In the genomic region with DNA sequence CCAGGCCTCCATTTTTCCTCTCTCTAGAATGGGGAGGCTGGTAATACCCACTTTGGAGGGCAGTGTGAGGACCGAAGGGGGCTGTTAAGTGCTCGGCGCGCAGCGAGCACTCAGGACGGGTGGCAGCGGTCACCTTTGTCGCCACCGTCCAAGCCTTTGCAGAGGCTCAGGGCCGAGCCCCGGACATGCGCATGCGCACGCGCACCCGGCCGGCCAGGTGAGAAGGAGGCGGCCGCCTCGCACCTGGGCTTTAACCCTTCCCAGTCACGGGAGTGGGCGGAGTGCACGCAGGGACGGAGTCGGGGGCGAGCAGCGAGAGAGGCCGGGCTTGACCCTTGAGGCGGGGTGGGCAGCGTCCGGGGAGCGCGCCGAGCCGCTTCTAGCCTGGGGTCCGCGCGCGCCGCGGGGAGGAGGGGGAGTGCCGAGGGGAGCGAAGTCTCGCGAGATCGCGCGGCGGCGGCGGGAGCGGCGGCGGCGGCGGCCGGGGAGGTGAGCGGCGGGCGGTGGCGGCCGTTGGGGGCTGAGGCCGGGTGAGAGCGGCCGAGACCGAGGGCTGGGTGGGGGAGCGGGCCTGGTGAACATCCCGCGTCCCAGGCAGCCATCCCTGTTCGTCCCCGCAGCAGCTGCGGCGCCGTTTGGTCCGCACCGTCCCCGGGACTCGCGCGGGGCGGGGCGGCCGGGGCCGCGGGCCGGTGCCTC, we compare ENCODE assay signal across 1 cellular context.
TF ChIP-seq lines count a peak whose summit lies in the region.

A gene with protein sequence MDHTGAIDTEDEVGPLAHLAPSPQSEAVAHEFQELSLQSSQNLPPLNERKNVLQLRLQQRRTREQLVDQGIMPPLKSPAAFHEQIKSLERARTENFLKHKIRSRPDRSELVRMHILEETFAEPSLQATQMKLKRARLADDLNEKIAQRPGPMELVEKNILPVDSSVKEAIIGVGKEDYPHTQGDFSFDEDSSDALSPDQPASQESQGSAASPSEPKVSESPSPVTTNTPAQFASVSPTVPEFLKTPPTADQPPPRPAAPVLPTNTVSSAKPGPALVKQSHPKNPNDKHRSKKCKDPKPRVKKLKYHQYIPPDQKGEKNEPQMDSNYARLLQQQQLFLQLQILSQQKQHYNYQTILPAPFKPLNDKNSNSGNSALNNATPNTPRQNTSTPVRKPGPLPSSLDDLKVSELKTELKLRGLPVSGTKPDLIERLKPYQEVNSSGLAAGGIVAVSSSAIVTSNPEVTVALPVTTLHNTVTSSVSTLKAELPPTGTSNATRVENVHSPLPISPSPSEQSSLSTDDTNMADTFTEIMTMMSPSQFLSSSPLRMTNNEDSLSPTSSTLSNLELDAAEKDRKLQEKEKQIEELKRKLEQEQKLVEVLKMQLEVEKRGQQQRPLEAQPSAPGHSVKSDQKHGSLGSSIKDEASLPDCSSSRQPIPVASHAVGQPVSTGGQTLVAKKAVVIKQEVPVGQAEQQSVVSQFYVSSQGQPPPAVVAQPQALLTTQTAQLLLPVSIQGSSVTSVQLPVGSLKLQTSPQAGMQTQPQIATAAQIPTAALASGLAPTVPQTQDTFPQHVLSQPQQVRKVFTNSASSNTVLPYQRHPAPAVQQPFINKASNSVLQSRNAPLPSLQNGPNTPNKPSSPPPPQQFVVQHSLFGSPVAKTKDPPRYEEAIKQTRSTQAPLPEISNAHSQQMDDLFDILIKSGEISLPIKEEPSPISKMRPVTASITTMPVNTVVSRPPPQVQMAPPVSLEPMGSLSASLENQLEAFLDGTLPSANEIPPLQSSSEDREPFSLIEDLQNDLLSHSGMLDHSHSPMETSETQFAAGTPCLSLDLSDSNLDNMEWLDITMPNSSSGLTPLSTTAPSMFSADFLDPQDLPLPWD (plus strand): TSS at position 443 of the 699 bp plus-strand sequence. CDS start 69,288 bp downstream, outside the sequence.

TF ChIP-seq in HepG2, 621 proteins besides CTCF, POLR2A, EP300 and RAD21 (continued from another document and continues in another):
- TF ChIP-seq, protein P1, sequence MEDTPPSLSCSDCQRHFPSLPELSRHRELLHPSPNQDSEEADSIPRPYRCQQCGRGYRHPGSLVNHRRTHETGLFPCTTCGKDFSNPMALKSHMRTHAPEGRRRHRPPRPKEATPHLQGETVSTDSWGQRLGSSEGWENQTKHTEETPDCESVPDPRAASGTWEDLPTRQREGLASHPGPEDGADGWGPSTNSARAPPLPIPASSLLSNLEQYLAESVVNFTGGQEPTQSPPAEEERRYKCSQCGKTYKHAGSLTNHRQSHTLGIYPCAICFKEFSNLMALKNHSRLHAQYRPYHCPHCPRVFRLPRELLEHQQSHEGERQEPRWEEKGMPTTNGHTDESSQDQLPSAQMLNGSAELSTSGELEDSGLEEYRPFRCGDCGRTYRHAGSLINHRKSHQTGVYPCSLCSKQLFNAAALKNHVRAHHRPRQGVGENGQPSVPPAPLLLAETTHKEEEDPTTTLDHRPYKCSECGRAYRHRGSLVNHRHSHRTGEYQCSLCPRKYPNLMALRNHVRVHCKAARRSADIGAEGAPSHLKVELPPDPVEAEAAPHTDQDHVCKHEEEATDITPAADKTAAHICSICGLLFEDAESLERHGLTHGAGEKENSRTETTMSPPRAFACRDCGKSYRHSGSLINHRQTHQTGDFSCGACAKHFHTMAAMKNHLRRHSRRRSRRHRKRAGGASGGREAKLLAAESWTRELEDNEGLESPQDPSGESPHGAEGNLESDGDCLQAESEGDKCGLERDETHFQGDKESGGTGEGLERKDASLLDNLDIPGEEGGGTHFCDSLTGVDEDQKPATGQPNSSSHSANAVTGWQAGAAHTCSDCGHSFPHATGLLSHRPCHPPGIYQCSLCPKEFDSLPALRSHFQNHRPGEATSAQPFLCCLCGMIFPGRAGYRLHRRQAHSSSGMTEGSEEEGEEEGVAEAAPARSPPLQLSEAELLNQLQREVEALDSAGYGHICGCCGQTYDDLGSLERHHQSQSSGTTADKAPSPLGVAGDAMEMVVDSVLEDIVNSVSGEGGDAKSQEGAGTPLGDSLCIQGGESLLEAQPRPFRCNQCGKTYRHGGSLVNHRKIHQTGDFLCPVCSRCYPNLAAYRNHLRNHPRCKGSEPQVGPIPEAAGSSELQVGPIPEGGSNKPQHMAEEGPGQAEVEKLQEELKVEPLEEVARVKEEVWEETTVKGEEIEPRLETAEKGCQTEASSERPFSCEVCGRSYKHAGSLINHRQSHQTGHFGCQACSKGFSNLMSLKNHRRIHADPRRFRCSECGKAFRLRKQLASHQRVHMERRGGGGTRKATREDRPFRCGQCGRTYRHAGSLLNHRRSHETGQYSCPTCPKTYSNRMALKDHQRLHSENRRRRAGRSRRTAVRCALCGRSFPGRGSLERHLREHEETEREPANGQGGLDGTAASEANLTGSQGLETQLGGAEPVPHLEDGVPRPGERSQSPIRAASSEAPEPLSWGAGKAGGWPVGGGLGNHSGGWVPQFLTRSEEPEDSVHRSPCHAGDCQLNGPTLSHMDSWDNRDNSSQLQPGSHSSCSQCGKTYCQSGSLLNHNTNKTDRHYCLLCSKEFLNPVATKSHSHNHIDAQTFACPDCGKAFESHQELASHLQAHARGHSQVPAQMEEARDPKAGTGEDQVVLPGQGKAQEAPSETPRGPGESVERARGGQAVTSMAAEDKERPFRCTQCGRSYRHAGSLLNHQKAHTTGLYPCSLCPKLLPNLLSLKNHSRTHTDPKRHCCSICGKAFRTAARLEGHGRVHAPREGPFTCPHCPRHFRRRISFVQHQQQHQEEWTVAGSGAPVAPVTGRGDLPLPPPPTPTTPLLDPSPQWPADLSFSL (CRISPR knock-in tag; IDR thresholded peaks at IDR 0.05): no peak
- TF ChIP-seq NFIB (CRISPR knock-in tag; IDR thresholded peaks at IDR 0.05; ENCODE audit: borderline replicate concordance): no peak
- TF ChIP-seq, protein P2, sequence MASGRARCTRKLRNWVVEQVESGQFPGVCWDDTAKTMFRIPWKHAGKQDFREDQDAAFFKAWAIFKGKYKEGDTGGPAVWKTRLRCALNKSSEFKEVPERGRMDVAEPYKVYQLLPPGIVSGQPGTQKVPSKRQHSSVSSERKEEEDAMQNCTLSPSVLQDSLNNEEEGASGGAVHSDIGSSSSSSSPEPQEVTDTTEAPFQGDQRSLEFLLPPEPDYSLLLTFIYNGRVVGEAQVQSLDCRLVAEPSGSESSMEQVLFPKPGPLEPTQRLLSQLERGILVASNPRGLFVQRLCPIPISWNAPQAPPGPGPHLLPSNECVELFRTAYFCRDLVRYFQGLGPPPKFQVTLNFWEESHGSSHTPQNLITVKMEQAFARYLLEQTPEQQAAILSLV (CRISPR knock-in tag; IDR thresholded peaks at IDR 0.05; ENCODE audit: borderline replicate concordance): peak; percentile 92; the same call in 1 of the 2 replicates
- TF ChIP-seq ZNF7 (CRISPR knock-in tag; IDR thresholded peaks at IDR 0.05): no peak
- 0 out of 2 replicates have a peak, but pooled peaks have one; percentile 85 for TF ChIP-seq ZNF570 (CRISPR knock-in tag; IDR thresholded peaks at IDR 0.05; ENCODE audit: borderline replicate concordance)
- no peak for TF ChIP-seq SNRNP70 (IDR thresholded peaks at IDR 0.05; ENCODE audit: low read depth, low read length)
- TF ChIP-seq RBM39 (IDR thresholded peaks at IDR 0.05; ENCODE audit: low read depth, low read length, poor library complexity, severe bottlenecking): peak; percentile 47
- no peak for TF ChIP-seq ZMYM2 (CRISPR knock-in tag; IDR thresholded peaks at IDR 0.05)
- TF ChIP-seq, protein P3, sequence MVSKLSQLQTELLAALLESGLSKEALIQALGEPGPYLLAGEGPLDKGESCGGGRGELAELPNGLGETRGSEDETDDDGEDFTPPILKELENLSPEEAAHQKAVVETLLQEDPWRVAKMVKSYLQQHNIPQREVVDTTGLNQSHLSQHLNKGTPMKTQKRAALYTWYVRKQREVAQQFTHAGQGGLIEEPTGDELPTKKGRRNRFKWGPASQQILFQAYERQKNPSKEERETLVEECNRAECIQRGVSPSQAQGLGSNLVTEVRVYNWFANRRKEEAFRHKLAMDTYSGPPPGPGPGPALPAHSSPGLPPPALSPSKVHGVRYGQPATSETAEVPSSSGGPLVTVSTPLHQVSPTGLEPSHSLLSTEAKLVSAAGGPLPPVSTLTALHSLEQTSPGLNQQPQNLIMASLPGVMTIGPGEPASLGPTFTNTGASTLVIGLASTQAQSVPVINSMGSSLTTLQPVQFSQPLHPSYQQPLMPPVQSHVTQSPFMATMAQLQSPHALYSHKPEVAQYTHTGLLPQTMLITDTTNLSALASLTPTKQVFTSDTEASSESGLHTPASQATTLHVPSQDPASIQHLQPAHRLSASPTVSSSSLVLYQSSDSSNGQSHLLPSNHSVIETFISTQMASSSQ (IDR thresholded peaks at IDR 0.05; ENCODE audit: low read depth): no peak
- TF ChIP-seq, protein P3 (CRISPR knock-in tag; IDR thresholded peaks at IDR 0.05; ENCODE audit: borderline replicate concordance): peak; percentile 75; the same call in 1 of the 2 replicates
- TF ChIP-seq, protein P4, sequence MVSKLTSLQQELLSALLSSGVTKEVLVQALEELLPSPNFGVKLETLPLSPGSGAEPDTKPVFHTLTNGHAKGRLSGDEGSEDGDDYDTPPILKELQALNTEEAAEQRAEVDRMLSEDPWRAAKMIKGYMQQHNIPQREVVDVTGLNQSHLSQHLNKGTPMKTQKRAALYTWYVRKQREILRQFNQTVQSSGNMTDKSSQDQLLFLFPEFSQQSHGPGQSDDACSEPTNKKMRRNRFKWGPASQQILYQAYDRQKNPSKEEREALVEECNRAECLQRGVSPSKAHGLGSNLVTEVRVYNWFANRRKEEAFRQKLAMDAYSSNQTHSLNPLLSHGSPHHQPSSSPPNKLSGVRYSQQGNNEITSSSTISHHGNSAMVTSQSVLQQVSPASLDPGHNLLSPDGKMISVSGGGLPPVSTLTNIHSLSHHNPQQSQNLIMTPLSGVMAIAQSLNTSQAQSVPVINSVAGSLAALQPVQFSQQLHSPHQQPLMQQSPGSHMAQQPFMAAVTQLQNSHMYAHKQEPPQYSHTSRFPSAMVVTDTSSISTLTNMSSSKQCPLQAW (CRISPR knock-in tag; IDR thresholded peaks at IDR 0.05): peak; percentile 77; the same call in 1 of the 2 replicates
- TF ChIP-seq ZNF891 (CRISPR knock-in tag; IDR thresholded peaks at IDR 0.05): no peak; the same call in 1 of the 2 replicates
- TF ChIP-seq TAF15 (IDR thresholded peaks at IDR 0.05; ENCODE audit: low read depth, low read length, poor library complexity, severe bottlenecking): no peak
- TF ChIP-seq, protein P5, sequence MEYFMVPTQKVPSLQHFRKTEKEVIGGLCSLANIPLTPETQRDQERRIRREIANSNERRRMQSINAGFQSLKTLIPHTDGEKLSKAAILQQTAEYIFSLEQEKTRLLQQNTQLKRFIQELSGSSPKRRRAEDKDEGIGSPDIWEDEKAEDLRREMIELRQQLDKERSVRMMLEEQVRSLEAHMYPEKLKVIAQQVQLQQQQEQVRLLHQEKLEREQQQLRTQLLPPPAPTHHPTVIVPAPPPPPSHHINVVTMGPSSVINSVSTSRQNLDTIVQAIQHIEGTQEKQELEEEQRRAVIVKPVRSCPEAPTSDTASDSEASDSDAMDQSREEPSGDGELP (IDR thresholded peaks at IDR 0.05; ENCODE audit: borderline replicate concordance, low read depth): peak; percentile 93
- no peak for TF ChIP-seq ZKSCAN1 (IDR thresholded peaks at IDR 0.05; ENCODE audit: low read length)
- TF ChIP-seq ZKSCAN5 (CRISPR knock-in tag; IDR thresholded peaks at IDR 0.05): peak; percentile 15
- TF ChIP-seq, protein P6, sequence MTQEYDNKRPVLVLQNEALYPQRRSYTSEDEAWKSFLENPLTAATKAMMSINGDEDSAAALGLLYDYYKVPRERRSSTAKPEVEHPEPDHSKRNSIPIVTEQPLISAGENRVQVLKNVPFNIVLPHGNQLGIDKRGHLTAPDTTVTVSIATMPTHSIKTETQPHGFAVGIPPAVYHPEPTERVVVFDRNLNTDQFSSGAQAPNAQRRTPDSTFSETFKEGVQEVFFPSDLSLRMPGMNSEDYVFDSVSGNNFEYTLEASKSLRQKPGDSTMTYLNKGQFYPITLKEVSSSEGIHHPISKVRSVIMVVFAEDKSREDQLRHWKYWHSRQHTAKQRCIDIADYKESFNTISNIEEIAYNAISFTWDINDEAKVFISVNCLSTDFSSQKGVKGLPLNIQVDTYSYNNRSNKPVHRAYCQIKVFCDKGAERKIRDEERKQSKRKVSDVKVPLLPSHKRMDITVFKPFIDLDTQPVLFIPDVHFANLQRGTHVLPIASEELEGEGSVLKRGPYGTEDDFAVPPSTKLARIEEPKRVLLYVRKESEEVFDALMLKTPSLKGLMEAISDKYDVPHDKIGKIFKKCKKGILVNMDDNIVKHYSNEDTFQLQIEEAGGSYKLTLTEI (CRISPR knock-in tag; conservative IDR thresholded peaks at IDR 0.05): no peak
- no peak for TF ChIP-seq RFX5 (IDR thresholded peaks at IDR 0.05; ENCODE audit: low read depth, low read length)
- TF ChIP-seq ZNF383 (CRISPR knock-in tag; IDR thresholded peaks at IDR 0.05; ENCODE audit: borderline replicate concordance): peak; percentile 77
- peak; percentile 58; the same call in 1 of the 2 replicates for TF ChIP-seq SOX5 (CRISPR knock-in tag; IDR thresholded peaks at IDR 0.05; ENCODE audit: borderline replicate concordance)
- TF ChIP-seq ZNF326 (CRISPR knock-in tag; IDR thresholded peaks at IDR 0.05; ENCODE audit: borderline replicate concordance): no peak
- no peak for TF ChIP-seq REXO4 (CRISPR knock-in tag; IDR thresholded peaks at IDR 0.05; ENCODE audit: borderline replicate concordance)
- TF ChIP-seq CHD4 (IDR thresholded peaks at IDR 0.05; ENCODE audit: borderline replicate concordance, low read length): peak; percentile 84; the same call in 1 of the 2 replicates
- peak; percentile 51; the same call in 1 of the 2 replicates for TF ChIP-seq KMT2A (CRISPR knock-in tag; IDR thresholded peaks at IDR 0.05)
- TF ChIP-seq KMT2B (CRISPR knock-in tag; IDR thresholded peaks at IDR 0.05): peak; percentile 98
- peak; percentile 84 for TF ChIP-seq ZNF329 (CRISPR knock-in tag; IDR thresholded peaks at IDR 0.05; ENCODE audit: low read depth)
- no peak for TF ChIP-seq FLYWCH1 (CRISPR knock-in tag; IDR thresholded peaks at IDR 0.05)
